In the genomic region with DNA sequence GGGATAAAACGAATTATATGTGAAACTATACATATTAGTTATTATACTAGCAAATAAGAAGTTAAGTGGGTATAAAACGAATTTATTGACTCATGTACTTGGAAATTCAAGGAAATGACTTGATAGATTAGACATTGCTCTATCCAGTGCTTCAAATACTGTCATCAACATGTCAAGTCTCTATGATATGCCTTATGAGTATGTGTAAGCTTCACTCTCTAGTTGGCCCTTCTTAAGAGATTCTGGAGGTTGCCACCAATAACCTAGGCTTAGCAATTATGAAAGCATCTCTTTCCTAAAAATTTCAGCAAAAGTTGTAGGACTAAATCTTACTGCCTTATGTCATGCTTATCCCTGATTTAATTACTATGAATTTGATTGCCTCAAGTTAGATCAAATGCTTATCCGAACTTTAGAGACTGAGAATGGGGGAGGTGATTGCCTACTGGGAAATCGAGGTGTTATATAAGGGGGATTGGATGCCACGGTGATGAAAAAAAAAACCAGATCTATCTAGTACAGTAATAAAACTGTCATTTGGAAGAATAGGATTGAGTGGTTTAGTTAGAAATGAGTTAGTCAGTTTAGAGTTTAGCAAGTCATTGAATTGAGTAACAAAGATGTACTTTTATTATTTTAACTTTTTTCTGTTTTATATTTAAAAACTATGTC, we compare ENCODE assay signal across 17 cellular contexts. TPM values are rescaled to one million over a fixed set of nuclear protein-coding genes. Genes with fewer than 3 reads are reported as not detected.
DNase-seq lines count a peak whose midpoint lies in the region; ATAC-seq, FAIRE-seq and TF ChIP-seq lines count a peak whose summit lies in the region.
"Had no signal": no experiment of that assay in that cellular context is flagged by ENCODE, and none has a peak within 500 bp of the region (broad histone marks: within the 10 kb centered on the region; RNA-seq: fewer than 3 reads in every experiment).

No MANE protein-coding gene starts in this region.

- no peak overlapping the region for H3K9ac ChIP-seq in K562 (ENCODE audit: insufficient read depth in 1 of 2, low read depth in 2 of 2, low read length in 2 of 2)

- H3K27ac Mint-ChIP-seq in activated CD4-positive, alpha-beta T cell treated with anti-CD3 and anti-CD28 coated beads for 36 hours = no peak overlapping the region
- H3K27ac Mint-ChIP-seq in activated CD4-positive, alpha-beta T cell treated with anti-CD3 and anti-CD28 coated beads, Interleukin-2, amount 10 ng/mL, durations not matched to agents 24 days and 14 days = no peak overlapping the region
- peak overlapping the region; percentile 45; the same call in 1 of the 2 replicates for H3K27ac Mint-ChIP-seq in GM23338
- H3K27ac Mint-ChIP-seq: CD14-positive monocyte; CD8-positive, alpha-beta T cell had no signal

- TF ChIP-seq CTCF in GM23338 (conservative IDR thresholded peaks at IDR 0.05; ENCODE audit: low read depth in 2 of 2) = no peak
- TF ChIP-seq CTCF in K562 (IDR thresholded peaks at IDR 0.05 in 2 of 3, conservative IDR thresholded peaks at IDR 0.05 in 1 of 3; ENCODE audit: insufficient read depth in 2 of 3, low read depth in 1 of 3, low read length in 3 of 3) = no peak
- TF ChIP-seq CTCF in foreskin fibroblast (IDR thresholded peaks at IDR 0.05; ENCODE audit: low read depth, low read length) = no peak

- BruUV-seq in K562 (replicated peaks; lab: Mats Ljungman, UMichigan) = no TSS peak

- H3K27ac ChIP-seq in GM23338 (ENCODE audit: low read depth) = no peak overlapping the region
- no peak overlapping the region for H3K27ac ChIP-seq in K562 (ENCODE audit: extremely low read depth, low read depth, low read length)
- H3K27ac ChIP-seq: 22Rv1 had no signal

- H3K27me3 ChIP-seq in GM23338 (ENCODE audit: insufficient read depth) (no peaks in the 10 kb centered on the region), K562 (ENCODE audit: control insufficient read depth in 2 of 2, insufficient read depth in 2 of 2, low read length in 2 of 2) (no peaks in the 10 kb centered on the region)

- POLR2A ChIA-PET in activated CD4-positive, alpha-beta T cell treated with anti-CD3 and anti-CD28 coated beads for 36 hours (lab: Charles Lee) = no interaction called here
- POLR2A ChIA-PET in K562 (lab: Yijun Ruan, JAX) = no interaction called here

- H3K4me2 ChIP-seq in GM23338 (peak overlapping the region; percentile 45), K562 (ENCODE audit: insufficient read depth, low read length) (no peak overlapping the region)

- WGBS in K562 (ENCODE audit: insufficient coverage, low coverage, missing lambda C conversion rate) = 46% methylated on average over 5 of the region's 5 CpGs

- peak; percentile 29 for FAIRE-seq in K562 (lab: Jason Lieb, UNC)
- FAIRE-seq: GM12892, H54 had no signal

- H3K4me1 Mint-ChIP-seq in activated CD4-positive, alpha-beta T cell treated with anti-CD3 and anti-CD28 coated beads for 36 hours = peaks cover 12% of the 10 kb centered on the region
- peaks cover 11% of the 10 kb centered on the region for H3K4me1 Mint-ChIP-seq in activated CD4-positive, alpha-beta T cell treated with anti-CD3 and anti-CD28 coated beads, Interleukin-2, amount 10 ng/mL, durations not matched to agents 24 days and 14 days
- peaks cover 39% of the 10 kb centered on the region for H3K4me1 Mint-ChIP-seq in GM23338
- H3K4me1 Mint-ChIP-seq: CD14-positive monocyte had no signal

- H3K9me3 ChIP-seq in K562 (replicated peaks; ENCODE audit: control insufficient read depth, insufficient read depth, low read depth, low read length) = no peaks in the 10 kb centered on the region

- TF ChIP-seq EP300 in K562 (IDR thresholded peaks at IDR 0.05; ENCODE audit: low read length) = no peak

- H2AFZ ChIP-seq in GM23338 (no peak overlapping the region), K562 (ENCODE audit: low read depth, low read length) (no peak overlapping the region)

- H3K36me3 ChIP-seq in GM23338 (ENCODE audit: insufficient read depth) (no peaks in the 10 kb centered on the region), K562 (ENCODE audit: control insufficient read depth, insufficient read depth, low read length) (no peaks in the 10 kb centered on the region)

- TF ChIP-seq RAD21 in K562 (CRISPR knock-in tag; conservative IDR thresholded peaks at IDR 0.05 in 1 of 2, IDR thresholded peaks at IDR 0.05 in 1 of 2) = no peak

- H3K4me3 ChIP-seq in GM23338 = no peak overlapping the region
- H3K4me3 ChIP-seq in K562 = no peak overlapping the region
- no peak overlapping the region for H3K4me3 ChIP-seq in foreskin fibroblast (ENCODE audit: low read depth in 1 of 2, low read length in 2 of 2)

- H3K79me2 ChIP-seq in GM23338 (replicated peaks; ENCODE audit: insufficient read depth) = peaks cover 28% of the 10 kb centered on the region; the same call in 1 of the 2 replicates
- no peaks in the 10 kb centered on the region for H3K79me2 ChIP-seq in K562 (ENCODE audit: control insufficient read depth, insufficient read depth, low read length)

- H3F3A ChIP-seq in GM23338 (replicated peaks; ENCODE audit: low read depth) = no peaks in the 10 kb centered on the region

- in situ Hi-C loops in K562 (cut with MboI) = no loop called here

- no peaks in the 10 kb centered on the region for H3K9me3 Mint-ChIP-seq in activated CD4-positive, alpha-beta T cell treated with anti-CD3 and anti-CD28 coated beads for 36 hours (ENCODE audit: low read depth)
- no peaks in the 10 kb centered on the region for H3K9me3 Mint-ChIP-seq in activated CD4-positive, alpha-beta T cell treated with anti-CD3 and anti-CD28 coated beads, Interleukin-2, amount 10 ng/mL, durations not matched to agents 24 days and 14 days
- no peaks in the 10 kb centered on the region for H3K9me3 Mint-ChIP-seq in GM23338
- H3K9me3 Mint-ChIP-seq: CD14-positive monocyte; CD8-positive, alpha-beta T cell had no signal

- no peaks in the 10 kb centered on the region for H3K9me1 ChIP-seq in K562 (ENCODE audit: control insufficient read depth, insufficient read depth, low read length)

- CTCF ChIA-PET in activated CD4-positive, alpha-beta T cell treated with anti-CD3 and anti-CD28 coated beads for 36 hours (lab: Charles Lee) = interaction anchor here (0.7 to 1.9 kb wide), 2 partner anchors 16 to 72 kb away, joined by 3 to 4 read pairs; no protein-coding TSS in a partner anchor
- CTCF ChIA-PET in K562 (lab: Yijun Ruan, JAX; ENCODE audit: low intra/inter-chr PET ratio) = no interaction called here

- ATAC-seq in activated CD4-positive, alpha-beta T cell treated with anti-CD3 and anti-CD28 coated beads for 36 hours = peak; percentile 65
- ATAC-seq in GM23338 = no peak
- ATAC-seq in K562 = no peak
- no peak for ATAC-seq in HG03108 (IDR thresholded peaks at IDR 0.05; ENCODE audit: unreplicated experiment)
- ATAC-seq: CD8-positive, alpha-beta T cell; HCT116 had no signal

- H3K27me3 Mint-ChIP-seq in activated CD4-positive, alpha-beta T cell treated with anti-CD3 and anti-CD28 coated beads for 36 hours = no peaks in the 10 kb centered on the region
- H3K27me3 Mint-ChIP-seq in activated CD4-positive, alpha-beta T cell treated with anti-CD3 and anti-CD28 coated beads, Interleukin-2, amount 10 ng/mL, durations not matched to agents 24 days and 14 days = no peaks in the 10 kb centered on the region
- peaks cover 2% of the 10 kb centered on the region for H3K27me3 Mint-ChIP-seq in GM23338 (ENCODE audit: insufficient read depth, low read depth, poor library complexity)

- no peak overlapping the region for H3K4me3 Mint-ChIP-seq in activated CD4-positive, alpha-beta T cell treated with anti-CD3 and anti-CD28 coated beads for 36 hours
- H3K4me3 Mint-ChIP-seq in activated CD4-positive, alpha-beta T cell treated with anti-CD3 and anti-CD28 coated beads, Interleukin-2, amount 10 ng/mL, durations not matched to agents 24 days and 14 days = no peak overlapping the region
- H3K4me3 Mint-ChIP-seq in GM23338 = no peak overlapping the region
- H3K4me3 Mint-ChIP-seq: CD14-positive monocyte; CD8-positive, alpha-beta T cell had no signal

- H3K4me1 ChIP-seq in GM23338 (ENCODE audit: insufficient read depth) = peaks cover 15% of the 10 kb centered on the region; the same call in 1 of the 2 replicates
- no peaks in the 10 kb centered on the region for H3K4me1 ChIP-seq in K562 (replicated peaks in 1 of 2; ENCODE audit: control insufficient read depth in 2 of 2, insufficient read depth in 2 of 2, low read length in 2 of 2)

- no peak for TF ChIP-seq POLR2A in K562 (conservative IDR thresholded peaks at IDR 0.05)

- H3K9me2 ChIP-seq in GM23338 (ENCODE audit: insufficient read depth) = no peaks in the 10 kb centered on the region

- intact Hi-C loops in activated CD4-positive, alpha-beta T cell treated with anti-CD3 and anti-CD28 coated beads for 36 hours (cut with DNase I, micrococcal nuclease) = no loop called here
- intact Hi-C loops in activated CD4-positive, alpha-beta T cell treated with anti-CD3 and anti-CD28 coated beads, Interleukin-2, amount 10 ng/mL, durations not matched to agents 24 days and 14 days (cut with micrococcal nuclease) = no loop called here
- intact Hi-C loops in K562 (cut with micrococcal nuclease) = no loop called here

- DNase-seq in activated CD4-positive, alpha-beta T cell treated with anti-CD3 and anti-CD28 coated beads for 36 hours = no peak
- no peak for DNase-seq in activated CD4-positive, alpha-beta T cell treated with anti-CD3 and anti-CD28 coated beads, Interleukin-2, amount 10 ng/mL, durations not matched to agents 24 days and 14 days
- DNase-seq in GM23338 (ENCODE audit: low spot score) = no peak
- no peak for DNase-seq in K562 (ENCODE audit: extremely low read depth in 1 of 4, low spot score in 3 of 4)
- DNase-seq in putamen (ENCODE audit: low spot score) = peak; percentile 17
- no peak for DNase-seq in RPMI8226
- DNase-seq in foreskin fibroblast = no peak
- DNase-seq: CD8-positive, alpha-beta T cell; COR-L47; DND-41; GDM1 had no signal

- peaks cover 21% of the 10 kb centered on the region for H3K36me3 Mint-ChIP-seq in activated CD4-positive, alpha-beta T cell treated with anti-CD3 and anti-CD28 coated beads for 36 hours (ENCODE audit: low read depth)
- peaks cover 23% of the 10 kb centered on the region for H3K36me3 Mint-ChIP-seq in activated CD4-positive, alpha-beta T cell treated with anti-CD3 and anti-CD28 coated beads, Interleukin-2, amount 10 ng/mL, durations not matched to agents 24 days and 14 days (ENCODE audit: low read depth)
- H3K36me3 Mint-ChIP-seq in GM23338 (ENCODE audit: low read depth) = no peaks in the 10 kb centered on the region

- 0 out of 2 replicates have a peak, but pooled peaks cover 5% of the 10 kb centered on the region for H4K20me1 ChIP-seq in GM23338 (replicated peaks; ENCODE audit: insufficient read depth)
- H4K20me1 ChIP-seq in K562 (replicated peaks; ENCODE audit: control insufficient read depth, insufficient read depth, low read length) = no peaks in the 10 kb centered on the region

RNA-seq across cellular contexts. Expression of gene CSNK1G3, which starts 46.9 kb away (rescaled TPM):
- 10 to 100 TPM; 30.6 to 31.5 TPM for total RNA-seq in activated CD4-positive, alpha-beta T cell treated with anti-CD3 and anti-CD28 coated beads for 36 hours
- total RNA-seq in activated CD4-positive, alpha-beta T cell treated with anti-CD3 and anti-CD28 coated beads, Interleukin-2, amount 10 ng/mL, durations not matched to agents 24 days and 14 days = 36.6 and 40.0 TPM in 2 replicates
- total RNA-seq in GM23338 (2014; rRNA removed; shearing (Covaris generic)) = 62.8 and 65.1 TPM in 2 replicates
- 18.2 and 19.6 TPM in 2 replicates for polyA plus RNA-seq in GM23338 (2016; fragmentation: Nextera tagmentation; extraction: Ambion mirVana)
- 8.0 and 26.5 TPM in 2 replicates for total RNA-seq in K562 (2011; cell fraction: chromatin; rRNA removed; ENCODE audit: low replicate concordance)
- total RNA-seq in K562 (2011; cell fraction: nucleolus; rRNA removed) = 1.5 and 3.0 TPM in 2 replicates
- 6.6 and 7.8 TPM in 2 replicates for total RNA-seq in K562 (2011; cell fraction: nucleoplasm; rRNA removed)
- total RNA-seq in K562 (2014; rRNA removed) = 13.2 and 14.0 TPM in 2 replicates
- total RNA-seq in K562 (2014; rRNA removed; fragmentation: Illumina TruSeq; extraction: Trizol) = 21.9 and 26.4 TPM in 2 replicates
- total RNA-seq in K562 (2015; rRNA removed; fragmentation: Illumina TruSeq; extraction: Trizol) = 21.2 and 21.3 TPM in 2 replicates
- total RNA-seq in K562 (2021) = 26.2 and 27.6 TPM in 2 replicates
- 5.4 and 13.6 TPM in 2 replicates for polyA plus RNA-seq in K562 (2011; rRNA removed)
- polyA plus RNA-seq in K562 (2011; cell fraction: cytosol; rRNA removed) = 1.8 and 3.3 TPM in 2 replicates
- polyA plus RNA-seq in K562 (2011; cell fraction: nucleus; rRNA removed) = 2.2 and 5.3 TPM in 2 replicates
- polyA plus RNA-seq in K562 (2012) = 12.4 and 13.5 TPM in 2 replicates
- polyA plus RNA-seq in K562 (2014; fragmentation: Illumina TruSeq; extraction: Trizol) = 22.5 and 23.5 TPM in 2 replicates
- polyA plus RNA-seq in K562 (2014; fragmentation: Nextera tagmentation; extraction: Ambion mirVana) = 10 to 100 TPM in 1 of 2 experiments, 1 to 10 TPM in 1; 8.3 to 11.4 TPM
- polyA plus RNA-seq in K562 (2014; rRNA removed) = 14.7 and 16.5 TPM in 2 replicates
- polyA minus RNA-seq in K562 (2011; rRNA and poly(A)+ RNA removed) = 18.8 and 31.0 TPM in 2 replicates
- 5.4 and 15.3 TPM in 2 replicates for polyA minus RNA-seq in K562 (2011; cell fraction: cytosol; rRNA and poly(A)+ RNA removed)
- polyA minus RNA-seq in K562 (2011; cell fraction: nucleus; rRNA and poly(A)+ RNA removed) = 7.8 and 9.4 TPM in 2 replicates
